Comparison of ENCODE assay signal across 8 cellular contexts in genomic region chr7:152341039-152341913, GRCh38.
DNase-seq lines count a peak whose midpoint lies in the region; ATAC-seq and TF ChIP-seq lines count a peak whose summit lies in the region.

No MANE protein-coding gene starts in this region.

- peak; percentile 63 for ATAC-seq in GM18867 (IDR thresholded peaks at IDR 0.05; ENCODE audit: unreplicated experiment)
- ATAC-seq in HG03439 (IDR thresholded peaks at IDR 0.05; ENCODE audit: unreplicated experiment) = peak; percentile 53
- peak; percentile 94 for ATAC-seq in Panc1

- H3K4me3 ChIP-seq in BLaER1 = no peak overlapping the region
- no peak overlapping the region for H3K4me3 ChIP-seq in Panc1 (ENCODE audit: low read depth in 2 of 2, low read length in 2 of 2)

- no peaks in the 10 kb centered on the region for H3K27me3 Mint-ChIP-seq in osteocyte (ENCODE audit: unreplicated experiment)

- peak overlapping the region; percentile 61 for H3K4me2 ChIP-seq in BLaER1

- no peak overlapping the region for H3K27ac ChIP-seq in BLaER1
- no peak overlapping the region for H3K27ac ChIP-seq in Panc1 (ENCODE audit: low read length)

- BruUV-seq in Panc1 (replicated peaks; lab: Mats Ljungman, UMichigan) = no TSS peak

- H3K27me3 ChIP-seq in BLaER1 (no peaks in the 10 kb centered on the region), Panc1 (ENCODE audit: control insufficient read depth, insufficient read depth, low read length) (no peaks in the 10 kb centered on the region)

- H3K36me3 ChIP-seq in BLaER1 (peaks cover 23% of the 10 kb centered on the region), Panc1 (ENCODE audit: control insufficient read depth, insufficient read depth, low read length) (no peaks in the 10 kb centered on the region)

- no peak overlapping the region for H3K4me3 Mint-ChIP-seq in osteocyte (ENCODE audit: unreplicated experiment)

- H3K9me3 Mint-ChIP-seq in osteocyte (ENCODE audit: unreplicated experiment) = no peaks in the 10 kb centered on the region

- TF ChIP-seq CTCF in Panc1 (IDR thresholded peaks at IDR 0.05) (peak; percentile 84), osteocyte (IDR thresholded peaks at IDR 0.05) (peak; percentile 67)

- in situ Hi-C loops in Panc1 (cut with HindIII; ENCODE audit: low pct_unique_long_range_greater_than_20kb, low sequenced_read_pairs) = no loop called here

- peaks cover 14% of the 10 kb centered on the region for H3K4me1 Mint-ChIP-seq in osteocyte (ENCODE audit: unreplicated experiment)

- H3K36me3 Mint-ChIP-seq in osteocyte (ENCODE audit: unreplicated experiment) = no peaks in the 10 kb centered on the region

- peaks cover 99% of the 10 kb centered on the region for H4K20me1 ChIP-seq in BLaER1

- POLR2A ChIA-PET in Panc1 (lab: Charles Lee) = no interaction called here

- CTCF ChIA-PET in Panc1 (lab: Charles Lee) = interaction anchor here (0.6 to 1.9 kb wide), 6 partner anchors 37 to 369 kb away, joined by 3 to 11 read pairs (median 4); no protein-coding TSS in a partner anchor

- H3K9me3 ChIP-seq in BLaER1 (0 out of 2 replicates have a peak, but pooled peaks cover 9% of the 10 kb centered on the region), Panc1 (ENCODE audit: control insufficient read depth, insufficient read depth, low read depth, low read length) (no peaks in the 10 kb centered on the region)

- H3K27ac Mint-ChIP-seq in osteocyte (ENCODE audit: unreplicated experiment) = peak overlapping the region; percentile 15

- intact Hi-C loops in Panc1 (cut with micrococcal nuclease; ENCODE audit: unreplicated experiment) = loop anchor here (5.0 to 10.0 kb wide), 2 partner anchors 94 to 366 kb away; partner anchors contain the start of gene KMT2C

- H3K4me1 ChIP-seq in BLaER1 = peaks cover 47% of the 10 kb centered on the region
- peaks cover 5% of the 10 kb centered on the region; the same call in 1 of the 2 replicates for H3K4me1 ChIP-seq in Panc1 (ENCODE audit: control insufficient read depth, insufficient read depth, low read length)

- DNase-seq in Panc1 (ENCODE audit: low read depth, low spot score) = peak; percentile 32
- DNase-seq in fibroblast of peridontal ligament (ENCODE audit: extremely low read depth) = peak; percentile 75
- DNase-seq in osteocyte (ENCODE audit: extremely low spot score, unreplicated experiment) = no peak
- DNase-seq in stimulated activated CD4-positive, alpha-beta T cell treated with anti-CD3 and anti-CD28 coated beads, Interleukin-1b, Interleukin-23, amount 100 ng/mL, for 48 hours = no peak
- no peak for DNase-seq in activated gamma-delta T cell (lab: John Stamatoyannopoulos, UW)

- H3K9ac ChIP-seq in BLaER1 = no peak overlapping the region

Comparison
In these comparisons a context has a peak if more than half of its experiments do, and no peak if none do; other contexts are left out.
1. DNase-seq: peak in Panc1 (single experiment) and fibroblast of peridontal ligament (single experiment); none in osteocyte (single experiment), stimulated activated CD4-positive, alpha-beta T cell treated with anti-CD3 and anti-CD28 coated beads, Interleukin-1b, Interleukin-23, amount 100 ng/mL, for 48 hours (single experiment) and activated gamma-delta T cell (single experiment).
2. Peak in every context shown above with its lines, with median percentiles within 50 percentile points of each other: ATAC-seq.